22 cellular contexts compared by ENCODE assay signal in the genomic region with DNA sequence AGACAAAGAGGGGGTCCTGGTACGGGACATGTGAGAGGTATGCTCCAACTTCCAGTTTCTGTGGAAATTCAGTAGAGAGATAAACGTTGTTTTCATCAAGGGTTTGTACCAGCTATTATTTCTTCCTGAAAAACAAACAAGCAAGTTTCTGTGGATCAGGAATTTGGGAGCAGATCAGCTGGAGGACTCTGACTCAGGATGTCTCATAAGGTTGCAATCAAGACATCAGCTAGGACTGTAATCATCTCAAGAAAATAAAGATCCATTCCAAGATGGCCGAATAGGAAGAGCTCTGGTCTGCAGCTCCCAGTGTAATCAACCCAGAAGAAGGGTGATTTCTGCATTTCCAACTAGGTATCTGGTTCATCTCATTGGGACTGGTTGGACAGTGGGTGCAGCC. TPM values are rescaled to one million over a fixed set of nuclear protein-coding genes. Genes with fewer than 3 reads are reported as not detected.
DNase-seq lines count a peak whose midpoint lies in the region; ATAC-seq, FAIRE-seq and TF ChIP-seq lines count a peak whose summit lies in the region.
"Had no signal": no experiment of that assay in that cellular context is flagged by ENCODE, and none has a peak within 500 bp of the region (broad histone marks: within the 10 kb centered on the region; RNA-seq: fewer than 3 reads in every experiment).

No MANE protein-coding gene starts in this region.

- H3K4me3 ChIP-seq in DND-41 (ENCODE audit: low read depth in 1 of 2, low read length in 2 of 2) (no peak overlapping the region), H1 (ENCODE audit: extremely low read depth in 1 of 4, insufficient read depth in 2 of 4, low read depth in 3 of 4, low read length in 4 of 4) (no peak overlapping the region), mesenchymal stem cell (ENCODE audit: insufficient read depth in 1 of 2, low read depth in 1 of 2, low read length in 2 of 2) (peak overlapping the region in 1 of 2 experiments; percentile 33)
- H3K4me3 ChIP-seq: heart right ventricle, lung, ovary, sigmoid colon, thoracic aorta had no signal

- no peak overlapping the region for H3K4me2 ChIP-seq in DND-41 (ENCODE audit: insufficient read depth, low read length)
- no peak overlapping the region for H3K4me2 ChIP-seq in H1 (ENCODE audit: insufficient read depth in 1 of 2, low read depth in 2 of 2, low read length in 2 of 2)
- H3K4me2 ChIP-seq in mesenchymal stem cell (ENCODE audit: low read length, poor library complexity, severe bottlenecking), result no peak overlapping the region

- no peak overlapping the region for H2AK5ac ChIP-seq in H1 (ENCODE audit: low read depth, low read length)
- no peak overlapping the region for H2AK5ac ChIP-seq in mesenchymal stem cell (ENCODE audit: low read length, severe bottlenecking)

- DNase-seq in DND-41, result no peak
- DNase-seq in LHCN-M2 (ENCODE audit: low read depth), result peak; percentile 65
- no peak for DNase-seq in H1 (ENCODE audit: low read depth in 1 of 2, low spot score in 2 of 2)
- DNase-seq in mesenchymal stem cell, result peak; percentile 17
- no peak for DNase-seq in putamen (ENCODE audit: low spot score)
- DNase-seq in NK-92 (lab: John Stamatoyannopoulos, UW; ENCODE audit: unreplicated experiment), result no peak
- DNase-seq in hippocampal formation (lab: John Stamatoyannopoulos, UW), result no peak
- DNase-seq: activated CD4-positive, alpha-beta T cell treated with anti-CD3 and anti-CD28 coated beads for 48 hours; activated CD8-positive, alpha-beta memory T cell treated with anti-CD3 and anti-CD28 coated beads, Interleukin-2, amount 10 ng/mL, durations not matched to agents 7 days and 5 days; erythroblast; GOT3; heart right ventricle; MV-4-11; NCI-H2029; ovary; sigmoid colon; stimulated activated naive B cell treated with anti-CD40 and anti-IgM and Interleukin-4, amounts not matched to agents 10 μg/mL and 1 μg/mL and 100 μg/mL, for 72 hours had no signal

- no peak overlapping the region for H4K91ac ChIP-seq in H1 (replicated peaks; ENCODE audit: insufficient read length, low read length)
- H4K91ac ChIP-seq in mesenchymal stem cell (ENCODE audit: low read length), result no peak overlapping the region

- H2BK5ac ChIP-seq in H1 (ENCODE audit: low read depth, low read length), result peak overlapping the region; percentile 75; the same call in 1 of the 2 replicates
- H2BK5ac ChIP-seq in mesenchymal stem cell (ENCODE audit: low read depth, low read length, poor library complexity, severe bottlenecking), result no peak overlapping the region

- no peak for ATAC-seq in DND-41 (ENCODE audit: insufficient read depth, low read depth)
- ATAC-seq: activated CD8-positive, alpha-beta memory T cell treated with anti-CD3 and anti-CD28 coated beads, Interleukin-2, amount 10 ng/mL, durations not matched to agents 7 days and 5 days; activated T-helper 17 cell treated with anti-CD3 and anti-CD28 coated beads, Interleukin-2, amount 50 U/mL, for 72 hours; heart right ventricle; stimulated activated naive B cell treated with anti-CD40 and anti-IgM and Interleukin-4, amounts not matched to agents 10 μg/mL and 1 μg/mL and 100 μg/mL, for 72 hours had no signal

- H4K20me1 ChIP-seq in DND-41 (ENCODE audit: insufficient read depth, low read length) (no peaks in the 10 kb centered on the region), H1 (replicated peaks in 1 of 2; ENCODE audit: control insufficient read depth in 1 of 2, insufficient read depth in 2 of 2, low read length in 2 of 2) (no peaks in the 10 kb centered on the region)

- H3K9me3 ChIP-seq in DND-41 (ENCODE audit: insufficient read depth, low read length, severe bottlenecking) (peaks cover 9% of the 10 kb centered on the region), H1 (ENCODE audit: insufficient read depth in 2 of 2, low read depth in 1 of 2, low read length in 1 of 2) (peaks cover 0 to 5% of the 10 kb centered on the region in 2 experiments; a peak in 1 of 4 replicates), mesenchymal stem cell (ENCODE audit: control insufficient read depth, low read length) (peaks cover 2% of the 10 kb centered on the region)
- H3K9me3 ChIP-seq: BE2C, ovary, thoracic aorta had no signal

- H3K79me1 ChIP-seq in H1 (ENCODE audit: low read depth, low read length), result no peaks in the 10 kb centered on the region
- no peaks in the 10 kb centered on the region for H3K79me1 ChIP-seq in mesenchymal stem cell (replicated peaks; ENCODE audit: low read length, poor library complexity, severe bottlenecking)

- H3K27me3 ChIP-seq in DND-41 (ENCODE audit: insufficient read depth, low read length, poor library complexity), result no peaks in the 10 kb centered on the region
- H3K27me3 ChIP-seq in H1 (replicated peaks in 1 of 4; ENCODE audit: control insufficient read depth in 3 of 4, extremely low read depth in 1 of 4, insufficient read depth in 3 of 4, low read length in 3 of 4), result no peaks in the 10 kb centered on the region
- H3K27me3 ChIP-seq in mesenchymal stem cell (ENCODE audit: control insufficient read depth in 1 of 2, insufficient read depth in 1 of 2, low read length in 2 of 2), result no peaks in the 10 kb centered on the region
- H3K27me3 ChIP-seq: BE2C, heart right ventricle, ovary, sigmoid colon had no signal

- no peak overlapping the region for H3K27ac ChIP-seq in DND-41 (ENCODE audit: low read length)
- no peak overlapping the region for H3K27ac ChIP-seq in H1 (ENCODE audit: low read depth, low read length)
- H3K27ac ChIP-seq in mesenchymal stem cell (ENCODE audit: low read length, poor library complexity, severe bottlenecking), result no peak overlapping the region
- H3K27ac ChIP-seq: heart right ventricle, ovary, sigmoid colon, thoracic aorta had no signal

- no peak overlapping the region for H2BK120ac ChIP-seq in H1 (replicated peaks; ENCODE audit: low read depth, low read length)
- H2BK120ac ChIP-seq in mesenchymal stem cell (ENCODE audit: low read depth, low read length), result no peak overlapping the region

- no peak overlapping the region for H3K56ac ChIP-seq in H1 (replicated peaks; ENCODE audit: insufficient read length, low read depth, low read length)

- CTCF ChIA-PET in H1 (lab: Charles Lee; ENCODE audit: partially characterized antibody), result interaction anchor here (0.6 to 1.3 kb wide), 2 partner anchors 101 to 1824 kb away, joined by 3 read pairs; no protein-coding TSS in a partner anchor

- H3K4me1 ChIP-seq in DND-41 (ENCODE audit: insufficient read depth, low read length) (no peaks in the 10 kb centered on the region), H1 (replicated peaks in 1 of 4; ENCODE audit: control insufficient read depth in 3 of 4, insufficient read depth in 4 of 4, low read length in 3 of 4) (no peaks in the 10 kb centered on the region; a peak in 1 of 7 replicates), mesenchymal stem cell (ENCODE audit: control insufficient read depth, insufficient read depth, low read depth, low read length) (no peaks in the 10 kb centered on the region)
- H3K4me1 ChIP-seq: BE2C, heart right ventricle, sigmoid colon had no signal

- no peak overlapping the region for H3K9ac ChIP-seq in DND-41 (ENCODE audit: low read depth, low read length)
- H3K9ac ChIP-seq in H1 (replicated peaks in 1 of 4; ENCODE audit: extremely low read depth in 1 of 4, low read depth in 3 of 4, low read length in 3 of 4), result no peak overlapping the region
- peak overlapping the region; percentile 38 for H3K9ac ChIP-seq in mesenchymal stem cell (ENCODE audit: low read length)

- H3K4ac ChIP-seq in H1 (replicated peaks; ENCODE audit: insufficient read length, low read depth, low read length) (no peak overlapping the region), mesenchymal stem cell (ENCODE audit: low read depth in 1 of 2, low read length in 2 of 2) (no peak overlapping the region)

- H3K14ac ChIP-seq in H1 (ENCODE audit: insufficient read length) (no peak overlapping the region), mesenchymal stem cell (ENCODE audit: low read length in 2 of 2) (no peak overlapping the region)

- H2BK20ac ChIP-seq in H1 (ENCODE audit: low read length), result no peak overlapping the region

- 0 out of 2 replicates have a peak overlapping the region, but pooled peaks have one; percentile 4 for H2AFZ ChIP-seq in DND-41 (ENCODE audit: low read depth, low read length)
- H2AFZ ChIP-seq in H1 (ENCODE audit: low read length), result peak overlapping the region; percentile 94
- H2AFZ ChIP-seq in mesenchymal stem cell (ENCODE audit: low read depth, low read length), result no peak overlapping the region

- TF ChIP-seq POLR2A in H1 (IDR thresholded peaks at IDR 0.05; ENCODE audit: control extremely low read depth in 1 of 2, low read depth in 2 of 2, low read length in 2 of 2), result no peak

- H3K18ac ChIP-seq in H1 (ENCODE audit: extremely low read depth, low read length) (no peak overlapping the region), mesenchymal stem cell (ENCODE audit: low read depth in 1 of 2, low read length in 2 of 2) (no peak overlapping the region)

- no peak overlapping the region for H4K5ac ChIP-seq in H1 (ENCODE audit: insufficient read length, low read depth, low read length)

- no peak for FAIRE-seq in H1 (lab: Jason Lieb, UNC)
- FAIRE-seq: islet of Langerhans had no signal

- H4K8ac ChIP-seq in H1 (ENCODE audit: extremely low read depth, insufficient read depth, low read length), result no peak overlapping the region
- peak overlapping the region; percentile 55 for H4K8ac ChIP-seq in mesenchymal stem cell (ENCODE audit: low read length)

- H3K36me3 ChIP-seq in DND-41 (ENCODE audit: insufficient read depth, low read length) (no peaks in the 10 kb centered on the region), H1 (ENCODE audit: control insufficient read depth in 2 of 4, insufficient read depth in 4 of 4, low read length in 3 of 4) (no peaks in the 10 kb centered on the region), mesenchymal stem cell (ENCODE audit: control insufficient read depth in 1 of 2, insufficient read depth in 2 of 2, low read depth in 1 of 2, low read length in 2 of 2) (no peaks in the 10 kb centered on the region)
- H3K36me3 ChIP-seq: BE2C, heart right ventricle, ovary, sigmoid colon, thoracic aorta had no signal

- no peaks in the 10 kb centered on the region for H3K23me2 ChIP-seq in H1 (ENCODE audit: low read depth, low read length)

- H2BK15ac ChIP-seq in H1 (ENCODE audit: low read length) (no peak overlapping the region), mesenchymal stem cell (ENCODE audit: low read depth, poor library complexity, severe bottlenecking) (no peak overlapping the region)

- 96% methylated on average over 3 of the region's 3 CpGs; no CpG with 5 or more reads in 1 of the 2 experiments for WGBS in H1 (ENCODE audit: extremely low coverage in 1 of 2, insufficient coverage in 1 of 2, insufficient read length in 1 of 2, insufficient replicate concordance in 2 of 2, low coverage in 1 of 2, low lambda C conversion rate in 2 of 2, missing lambda C conversion rate in 1 of 2), 2 experiments
- WGBS in mesenchymal stem cell, result 88% methylated on average over 1 of the region's 3 CpGs

- TF ChIP-seq RAD21 in H1 (IDR thresholded peaks at IDR 0.05 in 1 of 2, conservative IDR thresholded peaks at IDR 0.05 in 1 of 2; ENCODE audit: low read depth in 2 of 2, low read length in 2 of 2), result no peak

- H3K23ac ChIP-seq in H1 (ENCODE audit: insufficient read length), result no peak overlapping the region
- no peak overlapping the region for H3K23ac ChIP-seq in mesenchymal stem cell (ENCODE audit: low read length in 2 of 2)

- no peak for TF ChIP-seq EP300 in H1 (IDR thresholded peaks at IDR 0.05; ENCODE audit: borderline replicate concordance in 1 of 2, low read depth in 2 of 2, low read length in 2 of 2)

- TF ChIP-seq CTCF in DND-41 (IDR thresholded peaks at IDR 0.05; ENCODE audit: borderline replicate concordance, extremely low read depth, low read length, poor library complexity, severe bottlenecking) (no peak), H1 (IDR thresholded peaks at IDR 0.05; ENCODE audit: control extremely low read depth in 1 of 3, insufficient read depth in 1 of 3, low read depth in 1 of 3, low read length in 3 of 3) (no peak)

- no peak overlapping the region for H2BK12ac ChIP-seq in H1 (ENCODE audit: low read depth, low read length)
- no peak overlapping the region for H2BK12ac ChIP-seq in mesenchymal stem cell (ENCODE audit: low read length in 2 of 2)

- no peaks in the 10 kb centered on the region for H3K79me2 ChIP-seq in DND-41 (ENCODE audit: insufficient read depth, low read length)
- H3K79me2 ChIP-seq in H1 (ENCODE audit: control insufficient read depth in 1 of 2, insufficient read depth in 2 of 2, low read length in 2 of 2), result no peaks in the 10 kb centered on the region

- POLR2A ChIA-PET in H1 (lab: Charles Lee; ENCODE audit: partially characterized antibody), result no interaction called here

RNA-seq across cellular contexts. Expression of gene NFKB1, which starts 23.5 kb away (rescaled TPM):
- 16.6 and 22.0 TPM in 2 replicates for total RNA-seq in LHCN-M2 (2014; rRNA removed)
- polyA plus RNA-seq in LHCN-M2 (2012), result 14.1 TPM
- total RNA-seq in H1 (2021; fragmentation: NEBNext Ultra II Directional; extraction: Animal tissue kit (Norgen Biotek cat#: 25700)), result 6.2 and 6.8 TPM in 2 replicates
- 2.4 and 2.9 TPM in 2 replicates for polyA plus RNA-seq in H1 (2011; rRNA removed)
- polyA plus RNA-seq in H1 (2011; cell fraction: cytosol; rRNA removed), result 2.8 TPM
- 3.1 TPM for polyA plus RNA-seq in H1 (2011; cell fraction: nucleus; rRNA removed)
- 4.7 to 5.3 TPM (median 5.0 TPM) in 4 replicates for polyA plus RNA-seq in H1 (2012, experiment 1 of 2)
- 2.0 TPM for polyA plus RNA-seq in H1 (2012, experiment 2 of 2)
- 3.2 TPM for polyA plus RNA-seq in H1 (2013, experiment 1 of 2)
- polyA plus RNA-seq in H1 (2013, experiment 2 of 2), result 3.7 TPM
- 4.4 and 6.4 TPM in 2 replicates for polyA minus RNA-seq in H1 (2011; rRNA and poly(A)+ RNA removed)
- 4.0 TPM for polyA minus RNA-seq in H1 (2011; cell fraction: cytosol; rRNA and poly(A)+ RNA removed)
- 2.8 TPM for polyA minus RNA-seq in H1 (2011; cell fraction: nucleus; rRNA and poly(A)+ RNA removed)
- polyA plus RNA-seq in mesenchymal stem cell (2013, experiment 1 of 2), result 15.1 TPM
- polyA plus RNA-seq in mesenchymal stem cell (2013, experiment 2 of 2), result 15.8 TPM

Comparison
In these comparisons a context has a peak if more than half of its experiments do, and no peak if none do; other contexts are left out.
1. DNase-seq: peak in LHCN-M2 (single experiment) and mesenchymal stem cell (single experiment); none in DND-41 (single experiment), H1 (0 of 2), putamen (single experiment), NK-92 (single experiment) and hippocampal formation (0 of 2).